ENCODE assay signal across 2 cellular contexts in the genomic region with DNA sequence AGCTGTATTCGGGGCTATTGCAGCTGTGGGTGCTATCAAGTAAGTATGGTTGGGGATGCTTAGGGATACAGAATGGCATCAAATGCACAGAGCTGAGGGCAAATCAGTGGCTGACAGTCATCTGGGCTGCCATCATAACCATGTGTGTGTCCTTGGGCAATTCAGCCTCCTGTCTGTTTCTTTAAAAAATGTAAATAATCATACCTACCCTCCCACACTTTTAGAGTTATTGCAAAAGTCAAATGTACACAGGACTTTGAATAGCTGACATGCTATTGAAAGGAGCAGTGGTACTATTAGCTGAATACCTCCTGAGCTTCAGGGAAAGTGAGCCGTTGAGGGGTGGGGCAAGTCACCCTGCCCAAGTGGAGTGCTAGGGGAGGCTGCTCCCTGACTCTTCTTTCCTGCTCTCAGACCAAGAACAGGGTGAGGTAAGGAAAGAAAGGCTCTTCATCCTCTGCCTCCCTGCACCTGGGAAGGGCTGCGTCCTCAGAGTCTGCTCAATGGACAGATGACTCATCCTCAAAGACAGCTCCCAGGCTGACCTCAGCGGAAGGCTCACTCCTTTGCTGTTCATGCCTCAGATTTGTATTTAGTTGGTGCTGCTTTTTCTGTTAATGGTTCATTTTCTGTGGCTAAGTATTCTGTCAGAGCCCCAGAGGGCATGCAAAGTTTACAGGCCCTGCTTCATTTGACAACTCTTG.
TF ChIP-seq lines count a peak whose summit lies in the region.

No MANE protein-coding gene starts in this region.

TF ChIP-seq in SK-N-SH treated with all-trans-retinoic acid at 6 μM for 48 hours, 23 proteins besides CTCF, POLR2A, EP300 and RAD21 (continued from another document):
- no peak for TF ChIP-seq ZNF565 (CRISPR knock-in tag; conservative IDR thresholded peaks at IDR 0.05; ENCODE audit: low read depth)
- TF ChIP-seq CSDC2 (CRISPR knock-in tag; IDR thresholded peaks at IDR 0.05), result no peak
- TF ChIP-seq ZFP30 (CRISPR knock-in tag; IDR thresholded peaks at IDR 0.05), result no peak
- no peak for TF ChIP-seq RARB (CRISPR knock-in tag; IDR thresholded peaks at IDR 0.05)
- no peak for TF ChIP-seq TCF4 (CRISPR knock-in tag; IDR thresholded peaks at IDR 0.05; ENCODE audit: borderline replicate concordance)
- TF ChIP-seq, protein P1, sequence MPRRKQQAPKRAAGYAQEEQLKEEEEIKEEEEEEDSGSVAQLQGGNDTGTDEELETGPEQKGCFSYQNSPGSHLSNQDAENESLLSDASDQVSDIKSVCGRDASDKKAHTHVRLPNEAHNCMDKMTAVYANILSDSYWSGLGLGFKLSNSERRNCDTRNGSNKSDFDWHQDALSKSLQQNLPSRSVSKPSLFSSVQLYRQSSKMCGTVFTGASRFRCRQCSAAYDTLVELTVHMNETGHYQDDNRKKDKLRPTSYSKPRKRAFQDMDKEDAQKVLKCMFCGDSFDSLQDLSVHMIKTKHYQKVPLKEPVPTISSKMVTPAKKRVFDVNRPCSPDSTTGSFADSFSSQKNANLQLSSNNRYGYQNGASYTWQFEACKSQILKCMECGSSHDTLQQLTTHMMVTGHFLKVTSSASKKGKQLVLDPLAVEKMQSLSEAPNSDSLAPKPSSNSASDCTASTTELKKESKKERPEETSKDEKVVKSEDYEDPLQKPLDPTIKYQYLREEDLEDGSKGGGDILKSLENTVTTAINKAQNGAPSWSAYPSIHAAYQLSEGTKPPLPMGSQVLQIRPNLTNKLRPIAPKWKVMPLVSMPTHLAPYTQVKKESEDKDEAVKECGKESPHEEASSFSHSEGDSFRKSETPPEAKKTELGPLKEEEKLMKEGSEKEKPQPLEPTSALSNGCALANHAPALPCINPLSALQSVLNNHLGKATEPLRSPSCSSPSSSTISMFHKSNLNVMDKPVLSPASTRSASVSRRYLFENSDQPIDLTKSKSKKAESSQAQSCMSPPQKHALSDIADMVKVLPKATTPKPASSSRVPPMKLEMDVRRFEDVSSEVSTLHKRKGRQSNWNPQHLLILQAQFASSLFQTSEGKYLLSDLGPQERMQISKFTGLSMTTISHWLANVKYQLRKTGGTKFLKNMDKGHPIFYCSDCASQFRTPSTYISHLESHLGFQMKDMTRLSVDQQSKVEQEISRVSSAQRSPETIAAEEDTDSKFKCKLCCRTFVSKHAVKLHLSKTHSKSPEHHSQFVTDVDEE (CRISPR knock-in tag; IDR thresholded peaks at IDR 0.05), result no peak
- TF ChIP-seq, protein P2, sequence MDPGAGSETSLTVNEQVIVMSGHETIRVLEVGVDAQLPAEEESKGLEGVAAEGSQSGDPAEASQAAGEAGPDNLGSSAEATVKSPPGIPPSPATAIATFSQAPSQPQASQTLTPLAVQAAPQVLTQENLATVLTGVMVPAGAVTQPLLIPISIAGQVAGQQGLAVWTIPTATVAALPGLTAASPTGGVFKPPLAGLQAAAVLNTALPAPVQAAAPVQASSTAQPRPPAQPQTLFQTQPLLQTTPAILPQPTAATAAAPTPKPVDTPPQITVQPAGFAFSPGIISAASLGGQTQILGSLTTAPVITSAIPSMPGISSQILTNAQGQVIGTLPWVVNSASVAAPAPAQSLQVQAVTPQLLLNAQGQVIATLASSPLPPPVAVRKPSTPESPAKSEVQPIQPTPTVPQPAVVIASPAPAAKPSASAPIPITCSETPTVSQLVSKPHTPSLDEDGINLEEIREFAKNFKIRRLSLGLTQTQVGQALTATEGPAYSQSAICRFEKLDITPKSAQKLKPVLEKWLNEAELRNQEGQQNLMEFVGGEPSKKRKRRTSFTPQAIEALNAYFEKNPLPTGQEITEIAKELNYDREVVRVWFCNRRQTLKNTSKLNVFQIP (CRISPR knock-in tag; IDR thresholded peaks at IDR 0.05; ENCODE audit: borderline replicate concordance, low read depth), result no peak
- TF ChIP-seq, protein P3, sequence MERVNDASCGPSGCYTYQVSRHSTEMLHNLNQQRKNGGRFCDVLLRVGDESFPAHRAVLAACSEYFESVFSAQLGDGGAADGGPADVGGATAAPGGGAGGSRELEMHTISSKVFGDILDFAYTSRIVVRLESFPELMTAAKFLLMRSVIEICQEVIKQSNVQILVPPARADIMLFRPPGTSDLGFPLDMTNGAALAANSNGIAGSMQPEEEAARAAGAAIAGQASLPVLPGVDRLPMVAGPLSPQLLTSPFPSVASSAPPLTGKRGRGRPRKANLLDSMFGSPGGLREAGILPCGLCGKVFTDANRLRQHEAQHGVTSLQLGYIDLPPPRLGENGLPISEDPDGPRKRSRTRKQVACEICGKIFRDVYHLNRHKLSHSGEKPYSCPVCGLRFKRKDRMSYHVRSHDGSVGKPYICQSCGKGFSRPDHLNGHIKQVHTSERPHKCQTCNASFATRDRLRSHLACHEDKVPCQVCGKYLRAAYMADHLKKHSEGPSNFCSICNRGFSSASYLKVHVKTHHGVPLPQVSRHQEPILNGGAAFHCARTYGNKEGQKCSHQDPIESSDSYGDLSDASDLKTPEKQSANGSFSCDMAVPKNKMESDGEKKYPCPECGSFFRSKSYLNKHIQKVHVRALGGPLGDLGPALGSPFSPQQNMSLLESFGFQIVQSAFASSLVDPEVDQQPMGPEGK (CRISPR knock-in tag; IDR thresholded peaks at IDR 0.05; ENCODE audit: borderline replicate concordance), result no peak
- TF ChIP-seq ZC3H10 (CRISPR knock-in tag; IDR thresholded peaks at IDR 0.05), result no peak
- TF ChIP-seq BACH2 (CRISPR knock-in tag; IDR thresholded peaks at IDR 0.05; ENCODE audit: borderline replicate concordance), result no peak
- no peak for TF ChIP-seq ZNF8 (CRISPR knock-in tag; IDR thresholded peaks at IDR 0.05)

TF ChIP-seq in HepG2, 621 proteins besides CTCF, POLR2A, EP300 and RAD21 (continued from another document and continues in another):
- TF ChIP-seq HCFC1 (IDR thresholded peaks at IDR 0.05; ENCODE audit: low read depth, low read length) (no peak), PAF1 (CRISPR knock-in tag; IDR thresholded peaks at IDR 0.05) (no peak), SIX4 (CRISPR knock-in tag; IDR thresholded peaks at IDR 0.05) (no peak), ZNF879 (CRISPR knock-in tag; IDR thresholded peaks at IDR 0.05) (no peak), BORCS8-MEF2B (CRISPR knock-in tag; IDR thresholded peaks at IDR 0.05) (peak; percentile 70; the same call in 1 of the 2 replicates), NKX3-1 (CRISPR knock-in tag; IDR thresholded peaks at IDR 0.05) (no peak), ZFY (CRISPR knock-in tag; IDR thresholded peaks at IDR 0.05) (no peak), NR2C2 (CRISPR knock-in tag; IDR thresholded peaks at IDR 0.05; ENCODE audit: borderline replicate concordance) (peak; percentile 66; the same call in 1 of the 2 replicates), ZNF44 (CRISPR knock-in tag; IDR thresholded peaks at IDR 0.05) (0 out of 2 replicates have a peak, but pooled peaks have one; percentile 60), SSRP1 (CRISPR knock-in tag; IDR thresholded peaks at IDR 0.05) (peak; percentile 87), ZNF33A (CRISPR knock-in tag; IDR thresholded peaks at IDR 0.05; ENCODE audit: borderline replicate concordance) (no peak; the same call in 1 of the 2 replicates), ZBTB7A (CRISPR knock-in tag; IDR thresholded peaks at IDR 0.05) (no peak), ZNF550 (CRISPR knock-in tag; IDR thresholded peaks at IDR 0.05; ENCODE audit: borderline replicate concordance) (no peak), ZNF678 (CRISPR knock-in tag; IDR thresholded peaks at IDR 0.05) (no peak), ADNP (CRISPR knock-in tag; IDR thresholded peaks at IDR 0.05) (no peak), MXD4 (CRISPR knock-in tag; IDR thresholded peaks at IDR 0.05) (no peak), ZNF570 (CRISPR knock-in tag; IDR thresholded peaks at IDR 0.05; ENCODE audit: borderline replicate concordance) (no peak), ZNF552 (CRISPR knock-in tag; IDR thresholded peaks at IDR 0.05; ENCODE audit: borderline replicate concordance) (no peak), SRSF4 (IDR thresholded peaks at IDR 0.05; ENCODE audit: low read depth, low read length, poor library complexity, severe bottlenecking) (no peak), NCOR1 (IDR thresholded peaks at IDR 0.05; ENCODE audit: borderline replicate concordance, low read length) (peak; percentile 91; the same call in 1 of the 2 replicates), ZNF703 (CRISPR knock-in tag; IDR thresholded peaks at IDR 0.05; ENCODE audit: borderline replicate concordance) (no peak), ZNF180 (CRISPR knock-in tag; IDR thresholded peaks at IDR 0.05; ENCODE audit: borderline replicate concordance, low read depth) (no peak)
- TF ChIP-seq, protein P4, sequence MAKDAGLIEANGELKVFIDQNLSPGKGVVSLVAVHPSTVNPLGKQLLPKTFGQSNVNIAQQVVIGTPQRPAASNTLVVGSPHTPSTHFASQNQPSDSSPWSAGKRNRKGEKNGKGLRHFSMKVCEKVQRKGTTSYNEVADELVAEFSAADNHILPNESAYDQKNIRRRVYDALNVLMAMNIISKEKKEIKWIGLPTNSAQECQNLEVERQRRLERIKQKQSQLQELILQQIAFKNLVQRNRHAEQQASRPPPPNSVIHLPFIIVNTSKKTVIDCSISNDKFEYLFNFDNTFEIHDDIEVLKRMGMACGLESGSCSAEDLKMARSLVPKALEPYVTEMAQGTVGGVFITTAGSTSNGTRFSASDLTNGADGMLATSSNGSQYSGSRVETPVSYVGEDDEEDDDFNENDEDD (CRISPR knock-in tag; IDR thresholded peaks at IDR 0.05; ENCODE audit: borderline replicate concordance), result no peak
- TF ChIP-seq, protein P5, sequence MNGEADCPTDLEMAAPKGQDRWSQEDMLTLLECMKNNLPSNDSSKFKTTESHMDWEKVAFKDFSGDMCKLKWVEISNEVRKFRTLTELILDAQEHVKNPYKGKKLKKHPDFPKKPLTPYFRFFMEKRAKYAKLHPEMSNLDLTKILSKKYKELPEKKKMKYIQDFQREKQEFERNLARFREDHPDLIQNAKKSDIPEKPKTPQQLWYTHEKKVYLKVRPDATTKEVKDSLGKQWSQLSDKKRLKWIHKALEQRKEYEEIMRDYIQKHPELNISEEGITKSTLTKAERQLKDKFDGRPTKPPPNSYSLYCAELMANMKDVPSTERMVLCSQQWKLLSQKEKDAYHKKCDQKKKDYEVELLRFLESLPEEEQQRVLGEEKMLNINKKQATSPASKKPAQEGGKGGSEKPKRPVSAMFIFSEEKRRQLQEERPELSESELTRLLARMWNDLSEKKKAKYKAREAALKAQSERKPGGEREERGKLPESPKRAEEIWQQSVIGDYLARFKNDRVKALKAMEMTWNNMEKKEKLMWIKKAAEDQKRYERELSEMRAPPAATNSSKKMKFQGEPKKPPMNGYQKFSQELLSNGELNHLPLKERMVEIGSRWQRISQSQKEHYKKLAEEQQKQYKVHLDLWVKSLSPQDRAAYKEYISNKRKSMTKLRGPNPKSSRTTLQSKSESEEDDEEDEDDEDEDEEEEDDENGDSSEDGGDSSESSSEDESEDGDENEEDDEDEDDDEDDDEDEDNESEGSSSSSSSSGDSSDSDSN (CRISPR knock-in tag; IDR thresholded peaks at IDR 0.05), result peak; percentile 48; the same call in 1 of the 2 replicates
- TF ChIP-seq, protein P6, sequence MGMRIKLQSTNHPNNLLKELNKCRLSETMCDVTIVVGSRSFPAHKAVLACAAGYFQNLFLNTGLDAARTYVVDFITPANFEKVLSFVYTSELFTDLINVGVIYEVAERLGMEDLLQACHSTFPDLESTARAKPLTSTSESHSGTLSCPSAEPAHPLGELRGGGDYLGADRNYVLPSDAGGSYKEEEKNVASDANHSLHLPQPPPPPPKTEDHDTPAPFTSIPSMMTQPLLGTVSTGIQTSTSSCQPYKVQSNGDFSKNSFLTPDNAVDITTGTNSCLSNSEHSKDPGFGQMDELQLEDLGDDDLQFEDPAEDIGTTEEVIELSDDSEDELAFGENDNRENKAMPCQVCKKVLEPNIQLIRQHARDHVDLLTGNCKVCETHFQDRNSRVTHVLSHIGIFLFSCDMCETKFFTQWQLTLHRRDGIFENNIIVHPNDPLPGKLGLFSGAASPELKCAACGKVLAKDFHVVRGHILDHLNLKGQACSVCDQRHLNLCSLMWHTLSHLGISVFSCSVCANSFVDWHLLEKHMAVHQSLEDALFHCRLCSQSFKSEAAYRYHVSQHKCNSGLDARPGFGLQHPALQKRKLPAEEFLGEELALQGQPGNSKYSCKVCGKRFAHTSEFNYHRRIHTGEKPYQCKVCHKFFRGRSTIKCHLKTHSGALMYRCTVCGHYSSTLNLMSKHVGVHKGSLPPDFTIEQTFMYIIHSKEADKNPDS (CRISPR knock-in tag; IDR thresholded peaks at IDR 0.05), result no peak
- TF ChIP-seq, protein P7, sequence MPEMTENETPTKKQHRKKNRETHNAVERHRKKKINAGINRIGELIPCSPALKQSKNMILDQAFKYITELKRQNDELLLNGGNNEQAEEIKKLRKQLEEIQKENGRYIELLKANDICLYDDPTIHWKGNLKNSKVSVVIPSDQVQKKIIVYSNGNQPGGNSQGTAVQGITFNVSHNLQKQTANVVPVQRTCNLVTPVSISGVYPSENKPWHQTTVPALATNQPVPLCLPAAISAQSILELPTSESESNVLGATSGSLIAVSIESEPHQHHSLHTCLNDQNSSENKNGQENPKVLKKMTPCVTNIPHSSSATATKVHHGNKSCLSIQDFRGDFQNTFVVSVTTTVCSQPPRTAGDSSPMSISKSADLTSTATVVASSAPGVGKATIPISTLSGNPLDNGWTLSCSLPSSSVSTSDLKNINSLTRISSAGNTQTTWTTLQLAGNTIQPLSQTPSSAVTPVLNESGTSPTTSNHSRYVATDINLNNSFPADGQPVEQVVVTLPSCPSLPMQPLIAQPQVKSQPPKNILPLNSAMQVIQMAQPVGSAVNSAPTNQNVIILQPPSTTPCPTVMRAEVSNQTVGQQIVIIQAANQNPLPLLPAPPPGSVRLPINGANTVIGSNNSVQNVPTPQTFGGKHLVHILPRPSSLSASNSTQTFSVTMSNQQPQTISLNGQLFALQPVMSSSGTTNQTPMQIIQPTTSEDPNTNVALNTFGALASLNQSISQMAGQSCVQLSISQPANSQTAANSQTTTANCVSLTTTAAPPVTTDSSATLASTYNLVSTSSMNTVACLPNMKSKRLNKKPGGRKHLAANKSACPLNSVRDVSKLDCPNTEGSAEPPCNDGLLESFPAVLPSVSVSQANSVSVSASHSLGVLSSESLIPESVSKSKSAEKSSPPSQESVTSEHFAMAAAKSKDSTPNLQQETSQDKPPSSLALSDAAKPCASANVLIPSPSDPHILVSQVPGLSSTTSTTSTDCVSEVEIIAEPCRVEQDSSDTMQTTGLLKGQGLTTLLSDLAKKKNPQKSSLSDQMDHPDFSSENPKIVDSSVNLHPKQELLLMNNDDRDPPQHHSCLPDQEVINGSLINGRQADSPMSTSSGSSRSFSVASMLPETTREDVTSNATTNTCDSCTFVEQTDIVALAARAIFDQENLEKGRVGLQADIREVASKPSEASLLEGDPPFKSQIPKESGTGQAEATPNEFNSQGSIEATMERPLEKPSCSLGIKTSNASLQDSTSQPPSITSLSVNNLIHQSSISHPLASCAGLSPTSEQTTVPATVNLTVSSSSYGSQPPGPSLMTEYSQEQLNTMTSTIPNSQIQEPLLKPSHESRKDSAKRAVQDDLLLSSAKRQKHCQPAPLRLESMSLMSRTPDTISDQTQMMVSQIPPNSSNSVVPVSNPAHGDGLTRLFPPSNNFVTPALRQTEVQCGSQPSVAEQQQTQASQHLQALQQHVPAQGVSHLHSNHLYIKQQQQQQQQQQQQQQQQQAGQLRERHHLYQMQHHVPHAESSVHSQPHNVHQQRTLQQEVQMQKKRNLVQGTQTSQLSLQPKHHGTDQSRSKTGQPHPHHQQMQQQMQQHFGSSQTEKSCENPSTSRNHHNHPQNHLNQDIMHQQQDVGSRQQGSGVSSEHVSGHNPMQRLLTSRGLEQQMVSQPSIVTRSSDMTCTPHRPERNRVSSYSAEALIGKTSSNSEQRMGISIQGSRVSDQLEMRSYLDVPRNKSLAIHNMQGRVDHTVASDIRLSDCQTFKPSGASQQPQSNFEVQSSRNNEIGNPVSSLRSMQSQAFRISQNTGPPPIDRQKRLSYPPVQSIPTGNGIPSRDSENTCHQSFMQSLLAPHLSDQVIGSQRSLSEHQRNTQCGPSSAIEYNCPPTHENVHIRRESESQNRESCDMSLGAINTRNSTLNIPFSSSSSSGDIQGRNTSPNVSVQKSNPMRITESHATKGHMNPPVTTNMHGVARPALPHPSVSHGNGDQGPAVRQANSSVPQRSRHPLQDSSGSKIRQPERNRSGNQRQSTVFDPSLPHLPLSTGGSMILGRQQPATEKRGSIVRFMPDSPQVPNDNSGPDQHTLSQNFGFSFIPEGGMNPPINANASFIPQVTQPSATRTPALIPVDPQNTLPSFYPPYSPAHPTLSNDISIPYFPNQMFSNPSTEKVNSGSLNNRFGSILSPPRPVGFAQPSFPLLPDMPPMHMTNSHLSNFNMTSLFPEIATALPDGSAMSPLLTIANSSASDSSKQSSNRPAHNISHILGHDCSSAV (CRISPR knock-in tag; IDR thresholded peaks at IDR 0.05; ENCODE audit: borderline replicate concordance), result no peak
